1 cellular context compared by ENCODE assay signal in genomic region chr13:40331802-40332201, GRCh38.
A peak's percentile ranks its signal among the peaks of the same experiment; 100 is the strongest.
TF ChIP-seq lines count a peak whose summit lies in the region.

No MANE protein-coding gene starts in this region.

TF ChIP-seq in HepG2, 621 proteins besides CTCF, POLR2A, EP300 and RAD21 (continued from another document and continues in another):
- TF ChIP-seq ZNF646 (CRISPR knock-in tag; IDR thresholded peaks at IDR 0.05) = no peak
- TF ChIP-seq NCOA5 (CRISPR knock-in tag; IDR thresholded peaks at IDR 0.05) = no peak
- no peak for TF ChIP-seq ZNF577 (CRISPR knock-in tag; IDR thresholded peaks at IDR 0.05; ENCODE audit: borderline replicate concordance, low read depth)
- no peak for TF ChIP-seq MXD4 (CRISPR knock-in tag; IDR thresholded peaks at IDR 0.05)
- TF ChIP-seq ZNF563 (CRISPR knock-in tag; IDR thresholded peaks at IDR 0.05) = no peak
- TF ChIP-seq DMTF1 (CRISPR knock-in tag; IDR thresholded peaks at IDR 0.05) = no peak
- no peak for TF ChIP-seq ZFX (CRISPR knock-in tag; IDR thresholded peaks at IDR 0.05; ENCODE audit: low read depth)
- peak; percentile 45; the same call in 1 of the 2 replicates for TF ChIP-seq NR2F2 (IDR thresholded peaks at IDR 0.05; ENCODE audit: borderline replicate concordance, low read depth)
- TF ChIP-seq HNF4A (CRISPR knock-in tag; IDR thresholded peaks at IDR 0.05) = peak; percentile 56
- TF ChIP-seq ETV5 (CRISPR knock-in tag; IDR thresholded peaks at IDR 0.05; ENCODE audit: borderline replicate concordance) = peak; percentile 79; the same call in 1 of the 2 replicates
- no peak for TF ChIP-seq ATF1 (CRISPR knock-in tag; IDR thresholded peaks at IDR 0.05)
- TF ChIP-seq GMEB1 (CRISPR knock-in tag; IDR thresholded peaks at IDR 0.05; ENCODE audit: borderline replicate concordance) = no peak
- no peak for TF ChIP-seq ZFP37 (CRISPR knock-in tag; IDR thresholded peaks at IDR 0.05; ENCODE audit: borderline replicate concordance)
- TF ChIP-seq PPARG (CRISPR knock-in tag; conservative IDR thresholded peaks at IDR 0.05) = peak; percentile 47; the same call in 1 of the 2 replicates
- TF ChIP-seq CBFB (CRISPR knock-in tag; IDR thresholded peaks at IDR 0.05) = no peak
- peak; percentile 80 for TF ChIP-seq POGZ (CRISPR knock-in tag; IDR thresholded peaks at IDR 0.05)
- TF ChIP-seq LBX2 (CRISPR knock-in tag; IDR thresholded peaks at IDR 0.05; ENCODE audit: borderline replicate concordance) = no peak
- no peak for TF ChIP-seq ZHX1 (CRISPR knock-in tag; IDR thresholded peaks at IDR 0.05; ENCODE audit: low read depth)
- TF ChIP-seq ZNF407 (CRISPR knock-in tag; IDR thresholded peaks at IDR 0.05; ENCODE audit: not compliant biosample characterization) = no peak
- TF ChIP-seq IKZF5 (CRISPR knock-in tag; IDR thresholded peaks at IDR 0.05) = peak; percentile 26; the same call in 1 of the 2 replicates
- no peak for TF ChIP-seq SYNCRIP (IDR thresholded peaks at IDR 0.05; ENCODE audit: insufficient read depth, low read depth, low read length)
- TF ChIP-seq ZGPAT (CRISPR knock-in tag; IDR thresholded peaks at IDR 0.05) = 0 out of 2 replicates have a peak, but pooled peaks have one; percentile 36
- TF ChIP-seq TERF1 (CRISPR knock-in tag; IDR thresholded peaks at IDR 0.05) = no peak
- no peak for TF ChIP-seq KDM2A (CRISPR knock-in tag; IDR thresholded peaks at IDR 0.05; ENCODE audit: borderline replicate concordance, low read depth)
- peak; percentile 54; the same call in 1 of the 2 replicates for TF ChIP-seq ZNF331 (CRISPR knock-in tag; IDR thresholded peaks at IDR 0.05)
- no peak for TF ChIP-seq ZFYVE20 (CRISPR knock-in tag; IDR thresholded peaks at IDR 0.05; ENCODE audit: borderline replicate concordance, low read depth)
